ENCODE assay signal across 21 cellular contexts in the genomic region with DNA sequence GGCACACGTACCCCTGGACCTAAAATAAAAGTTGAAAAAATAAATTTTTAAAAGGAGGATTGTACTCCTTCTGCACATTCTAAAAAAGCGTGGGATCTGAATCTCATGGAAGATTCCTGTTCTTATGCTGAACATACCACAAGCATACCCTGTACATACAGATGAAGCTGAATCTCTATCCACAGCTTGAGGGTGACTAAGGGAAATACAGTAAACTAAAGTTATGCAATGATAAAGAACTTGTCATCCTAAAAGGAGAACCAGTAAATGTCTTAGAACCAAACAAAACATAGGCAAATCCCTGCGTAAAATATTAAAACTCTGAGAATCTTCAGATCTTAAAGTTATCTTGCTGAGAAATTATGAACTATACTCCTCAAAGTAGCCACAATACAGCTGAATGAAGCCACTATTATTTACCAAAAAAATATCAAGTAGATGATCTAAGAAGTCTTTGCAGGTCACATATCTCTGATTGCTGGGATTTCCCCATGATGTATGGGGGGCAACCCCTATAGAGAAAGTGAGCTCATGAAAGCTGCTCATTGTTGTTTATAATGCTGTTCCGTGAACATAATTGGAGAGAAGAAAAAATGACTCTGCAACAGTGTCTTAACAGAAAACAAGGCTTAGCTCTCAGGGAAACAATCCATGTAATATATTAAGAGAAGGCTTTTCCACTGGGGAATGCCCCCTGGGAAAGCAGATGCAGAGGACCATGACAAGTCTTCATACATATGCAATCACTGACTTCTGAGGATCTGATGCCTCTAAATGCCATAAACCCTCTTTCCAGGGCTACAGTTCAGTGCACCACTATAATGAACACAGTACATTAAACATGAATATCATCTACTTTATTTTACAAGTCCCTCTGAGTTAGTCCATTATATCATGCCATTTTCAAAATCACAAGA.
DNase-seq lines count a peak whose midpoint lies in the region; ATAC-seq, FAIRE-seq and TF ChIP-seq lines count a peak whose summit lies in the region.
"Had no signal": no experiment of that assay in that cellular context is flagged by ENCODE, and none has a peak within 500 bp of the region (broad histone marks: within the 10 kb centered on the region; RNA-seq: fewer than 3 reads in every experiment).

No MANE protein-coding gene starts in this region.

- no peak overlapping the region for H3K27ac ChIP-seq in GM23248
- H3K27ac ChIP-seq: BLaER1, WERI-Rb-1 had no signal

- intact Hi-C loops in activated CD4-positive, alpha-beta T cell treated with anti-CD3 and anti-CD28 coated beads for 36 hours (cut with DNase I, micrococcal nuclease), result no loop called here

- no peaks in the 10 kb centered on the region for H3K4me1 ChIP-seq in GM23248 (ENCODE audit: insufficient read depth)

- no peak for ATAC-seq in activated CD4-positive, alpha-beta T cell treated with anti-CD3 and anti-CD28 coated beads for 36 hours
- ATAC-seq: left lobe of liver; Panc1; stimulated activated effector memory CD8-positive, alpha-beta T cell treated with anti-CD3 and anti-CD28 coated beads, Interleukin-12 subunit alpha, Interleukin-12 subunit beta, amount 100 ng/mL, for 72 hours had no signal

- peaks cover 3% of the 10 kb centered on the region for H3K4me1 Mint-ChIP-seq in activated naive CD8-positive, alpha-beta T cell treated with anti-CD3 and anti-CD28 coated beads for 36 hours
- H3K4me1 Mint-ChIP-seq in neural crest cell, result peaks cover 42% of the 10 kb centered on the region
- H3K4me1 Mint-ChIP-seq in activated CD4-positive, alpha-beta T cell treated with anti-CD3 and anti-CD28 coated beads for 36 hours, result no peaks in the 10 kb centered on the region
- H3K4me1 Mint-ChIP-seq: stimulated activated effector memory CD8-positive, alpha-beta T cell treated with anti-CD3 and anti-CD28 coated beads, Interleukin-12 subunit alpha, Interleukin-12 subunit beta, amount 100 ng/mL, for 72 hours had no signal

- no peaks in the 10 kb centered on the region for H3K79me2 ChIP-seq in GM23248 (ENCODE audit: insufficient read depth)

- H3K4me3 Mint-ChIP-seq in activated naive CD8-positive, alpha-beta T cell treated with anti-CD3 and anti-CD28 coated beads for 36 hours, result no peak overlapping the region
- H3K4me3 Mint-ChIP-seq in neural crest cell, result peak overlapping the region; percentile 17
- H3K4me3 Mint-ChIP-seq in activated CD4-positive, alpha-beta T cell treated with anti-CD3 and anti-CD28 coated beads for 36 hours, result no peak overlapping the region
- H3K4me3 Mint-ChIP-seq: stimulated activated effector memory CD8-positive, alpha-beta T cell treated with anti-CD3 and anti-CD28 coated beads, Interleukin-12 subunit alpha, Interleukin-12 subunit beta, amount 100 ng/mL, for 72 hours had no signal

- POLR2A ChIA-PET in activated CD4-positive, alpha-beta T cell treated with anti-CD3 and anti-CD28 coated beads for 36 hours (lab: Charles Lee), result no interaction called here

- H3K9me3 ChIP-seq in GM23248 (ENCODE audit: low read depth), result no peaks in the 10 kb centered on the region
- H3K9me3 ChIP-seq: BLaER1 had no signal

- H3K27me3 Mint-ChIP-seq in activated naive CD8-positive, alpha-beta T cell treated with anti-CD3 and anti-CD28 coated beads for 36 hours, result peaks cover 33% of the 10 kb centered on the region
- H3K27me3 Mint-ChIP-seq in neural crest cell (ENCODE audit: low read depth), result no peaks in the 10 kb centered on the region
- peaks cover 18% of the 10 kb centered on the region for H3K27me3 Mint-ChIP-seq in activated CD4-positive, alpha-beta T cell treated with anti-CD3 and anti-CD28 coated beads for 36 hours

- CTCF ChIA-PET in activated CD4-positive, alpha-beta T cell treated with anti-CD3 and anti-CD28 coated beads for 36 hours (lab: Charles Lee), result no interaction called here

- H3F3A ChIP-seq in GM23248 (ENCODE audit: insufficient read depth), result no peaks in the 10 kb centered on the region

- TF ChIP-seq CTCF in NB4 (IDR thresholded peaks at IDR 0.05; ENCODE audit: low read depth, low read length), result no peak
- TF ChIP-seq CTCF in neural crest cell (conservative IDR thresholded peaks at IDR 0.05), result no peak

- 84 to 88% methylated on average over 4 of the region's 4 CpGs for WGBS in GM23248 (ENCODE audit: low coverage in 1 of 2, low lambda C conversion rate in 2 of 2, missing lambda C conversion rate in 2 of 2), 2 experiments

- TF ChIP-seq POLR2A in NB4 (IDR thresholded peaks at IDR 0.05; ENCODE audit: extremely low read depth, insufficient read length), result no peak

- no peak overlapping the region for H2AFZ ChIP-seq in GM23248

- in situ Hi-C loops in GM23248 (cut with MboI), result loop anchor here (25.0 kb wide), 1 partner anchor 553 kb away; no protein-coding TSS in a partner anchor

- no peak overlapping the region for H3K4me2 ChIP-seq in GM23248 (ENCODE audit: unreplicated experiment)
- H3K4me2 ChIP-seq: BLaER1, smooth muscle cell had no signal

- no peaks in the 10 kb centered on the region for H4K20me1 ChIP-seq in GM23248 (ENCODE audit: insufficient read depth)
- H4K20me1 ChIP-seq: BLaER1 had no signal

- no peak overlapping the region for H3K4me3 ChIP-seq in GM23248
- no peak overlapping the region for H3K4me3 ChIP-seq in NB4 (ENCODE audit: low read depth, low read length)
- H3K4me3 ChIP-seq: BLaER1, smooth muscle cell had no signal

- H3K36me3 Mint-ChIP-seq in activated naive CD8-positive, alpha-beta T cell treated with anti-CD3 and anti-CD28 coated beads for 36 hours, result no peaks in the 10 kb centered on the region
- H3K36me3 Mint-ChIP-seq in neural crest cell (ENCODE audit: low read depth), result peaks cover 3% of the 10 kb centered on the region
- no peaks in the 10 kb centered on the region for H3K36me3 Mint-ChIP-seq in activated CD4-positive, alpha-beta T cell treated with anti-CD3 and anti-CD28 coated beads for 36 hours (ENCODE audit: low read depth)
- H3K36me3 Mint-ChIP-seq: stimulated activated effector memory CD8-positive, alpha-beta T cell treated with anti-CD3 and anti-CD28 coated beads, Interleukin-12 subunit alpha, Interleukin-12 subunit beta, amount 100 ng/mL, for 72 hours had no signal

- H3K27me3 ChIP-seq in GM23248 (replicated peaks; ENCODE audit: insufficient read depth), result no peaks in the 10 kb centered on the region
- H3K27me3 ChIP-seq: BLaER1 had no signal

- no peak overlapping the region for H3K9ac ChIP-seq in GM23248
- H3K9ac ChIP-seq: BLaER1 had no signal

- peak; percentile 10 for DNase-seq in GM23248
- DNase-seq in NB4 (ENCODE audit: low read depth), result peak; percentile 16
- DNase-seq in activated naive CD8-positive, alpha-beta T cell treated with anti-CD3 and anti-CD28 coated beads for 36 hours, result peak; percentile 4
- no peak for DNase-seq in neural crest cell (ENCODE audit: low read depth, low spot score)
- DNase-seq in central memory CD4-positive, alpha-beta T cell, result no peak
- DNase-seq in 8988T, result no peak
- DNase-seq in activated CD4-positive, alpha-beta T cell treated with anti-CD3 and anti-CD28 coated beads for 36 hours, result no peak
- no peak for DNase-seq in urothelium cell line (ENCODE audit: low spot score)
- DNase-seq: activated CD8-positive, alpha-beta memory T cell treated with anti-CD3 and anti-CD28 coated beads for 24 hours; amygdala; DMS53; NCI-H1694 treated with DMSO at 0.1 percent for 48 hours; NCI-H510A treated with DMSO at 0.1 percent for 48 hours; SW 1271; trophoblast cell; WERI-Rb-1 had no signal

- H3K9me2 ChIP-seq in GM23248 (ENCODE audit: insufficient read depth), result no peaks in the 10 kb centered on the region

- no peak for FAIRE-seq in urothelium cell line (lab: Jason Lieb, UNC)

- no peaks in the 10 kb centered on the region for H3K36me3 ChIP-seq in GM23248 (ENCODE audit: low read depth)
- H3K36me3 ChIP-seq: BLaER1, WERI-Rb-1 had no signal

- no peak overlapping the region for H3K27ac Mint-ChIP-seq in activated naive CD8-positive, alpha-beta T cell treated with anti-CD3 and anti-CD28 coated beads for 36 hours
- H3K27ac Mint-ChIP-seq in neural crest cell (ENCODE audit: unreplicated experiment), result peak overlapping the region; percentile 5
- H3K27ac Mint-ChIP-seq in activated CD4-positive, alpha-beta T cell treated with anti-CD3 and anti-CD28 coated beads for 36 hours, result no peak overlapping the region
- H3K27ac Mint-ChIP-seq: stimulated activated effector memory CD8-positive, alpha-beta T cell treated with anti-CD3 and anti-CD28 coated beads, Interleukin-12 subunit alpha, Interleukin-12 subunit beta, amount 100 ng/mL, for 72 hours had no signal

- H3K9me3 Mint-ChIP-seq in activated naive CD8-positive, alpha-beta T cell treated with anti-CD3 and anti-CD28 coated beads for 36 hours, result no peaks in the 10 kb centered on the region
- peaks cover 3% of the 10 kb centered on the region for H3K9me3 Mint-ChIP-seq in neural crest cell
- no peaks in the 10 kb centered on the region for H3K9me3 Mint-ChIP-seq in activated CD4-positive, alpha-beta T cell treated with anti-CD3 and anti-CD28 coated beads for 36 hours (ENCODE audit: low read depth)
- H3K9me3 Mint-ChIP-seq: stimulated activated effector memory CD8-positive, alpha-beta T cell treated with anti-CD3 and anti-CD28 coated beads, Interleukin-12 subunit alpha, Interleukin-12 subunit beta, amount 100 ng/mL, for 72 hours had no signal

Comparison
In these comparisons a context has a peak if more than half of its experiments do, and no peak if none do; other contexts are left out.
1. DNase-seq: peak in GM23248 (single experiment), NB4 (single experiment) and activated naive CD8-positive, alpha-beta T cell treated with anti-CD3 and anti-CD28 coated beads for 36 hours (single experiment); none in neural crest cell (single experiment), central memory CD4-positive, alpha-beta T cell (single experiment), 8988T (single experiment), activated CD4-positive, alpha-beta T cell treated with anti-CD3 and anti-CD28 coated beads for 36 hours (single experiment) and urothelium cell line (single experiment).